In the genomic region with DNA sequence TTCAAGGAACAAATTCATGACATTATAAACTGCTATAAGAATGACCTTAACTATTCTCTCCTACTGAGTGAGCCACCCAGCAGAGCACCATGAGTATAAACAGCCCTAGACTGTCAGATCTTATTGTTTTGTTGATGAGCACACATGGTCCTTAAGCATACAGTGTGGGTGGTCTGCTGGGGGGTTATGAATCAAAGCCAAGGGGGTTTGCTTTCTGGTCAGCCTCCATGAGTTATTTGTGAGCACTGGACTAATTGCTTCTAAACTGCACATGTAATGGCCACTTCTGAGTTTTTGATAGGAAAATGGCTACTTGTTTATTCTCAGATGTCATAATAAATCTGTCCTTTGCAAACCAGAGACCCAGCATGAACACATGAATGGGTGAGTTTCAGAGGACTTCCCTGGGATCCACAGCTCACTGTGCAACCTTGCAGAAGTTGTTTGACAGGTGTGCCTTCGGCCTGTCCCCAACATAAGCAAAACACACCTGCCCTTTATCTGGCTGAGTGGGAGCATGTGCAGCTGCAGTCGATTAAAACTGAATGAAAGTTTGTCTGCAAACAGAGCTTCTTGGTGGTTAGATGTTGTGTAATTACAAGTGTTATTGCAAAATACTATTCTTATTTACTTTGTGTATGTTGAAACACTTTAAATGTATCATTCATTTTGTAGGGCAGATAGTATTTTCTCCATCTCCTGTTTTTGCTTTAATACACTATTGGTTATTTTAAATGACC, we compare ENCODE assay signal across 11 cellular contexts. TPM values are rescaled to one million over a fixed set of nuclear protein-coding genes. Genes with fewer than 3 reads are reported as not detected.
DNase-seq lines count a peak whose midpoint lies in the region; ATAC-seq, FAIRE-seq and TF ChIP-seq lines count a peak whose summit lies in the region.
"Had no signal": no experiment of that assay in that cellular context is flagged by ENCODE, and none has a peak within 500 bp of the region (broad histone marks: within the 10 kb centered on the region; RNA-seq: fewer than 3 reads in every experiment).

No MANE protein-coding gene starts in this region.

- no peaks in the 10 kb centered on the region for H3K36me3 Mint-ChIP-seq in activated CD4-positive, alpha-beta memory T cell treated with anti-CD3 and anti-CD28 coated beads for 36 hours

- H3K4me3 ChIP-seq in adipocyte (ENCODE audit: low read length) (no peak overlapping the region), mucosa of descending colon (no peak overlapping the region)
- H3K4me3 ChIP-seq: adrenal gland had no signal

- no peaks in the 10 kb centered on the region for H3K27me3 ChIP-seq in adipocyte (replicated peaks; ENCODE audit: control insufficient read depth, insufficient read depth, low read length)
- H3K27me3 ChIP-seq: adrenal gland had no signal

- no peaks in the 10 kb centered on the region for H3K4me1 Mint-ChIP-seq in activated CD4-positive, alpha-beta memory T cell treated with anti-CD3 and anti-CD28 coated beads for 36 hours (ENCODE audit: low read depth)

- H3K9ac ChIP-seq in adipocyte (ENCODE audit: low read length) = no peak overlapping the region

- H3K36me3 ChIP-seq in adipocyte (ENCODE audit: control insufficient read depth, insufficient read depth, low read length, severe bottlenecking) = no peaks in the 10 kb centered on the region
- H3K36me3 ChIP-seq in mucosa of descending colon (ENCODE audit: low read depth) = no peaks in the 10 kb centered on the region
- H3K36me3 ChIP-seq: adrenal gland had no signal

- H3K4me3 Mint-ChIP-seq in activated CD4-positive, alpha-beta memory T cell treated with anti-CD3 and anti-CD28 coated beads for 36 hours = no peak overlapping the region

- CTCF ChIA-PET in activated CD4-positive, alpha-beta memory T cell treated with anti-CD3 and anti-CD28 coated beads for 36 hours (lab: Charles Lee) = interaction anchor here (1.0 kb wide), 1 partner anchor 31 kb away, joined by 3 read pairs; no protein-coding TSS in a partner anchor

- H3K27ac Mint-ChIP-seq in activated CD4-positive, alpha-beta memory T cell treated with anti-CD3 and anti-CD28 coated beads for 36 hours = no peak overlapping the region

- peaks cover 24% of the 10 kb centered on the region for H3K4me1 ChIP-seq in adipocyte (ENCODE audit: control insufficient read depth, insufficient read depth, low read length)
- peaks cover under 1% of the 10 kb centered on the region for H3K4me1 ChIP-seq in mucosa of descending colon (ENCODE audit: low read depth)

- no peaks in the 10 kb centered on the region for H3K9me3 Mint-ChIP-seq in activated CD4-positive, alpha-beta memory T cell treated with anti-CD3 and anti-CD28 coated beads for 36 hours

- TF ChIP-seq CTCF in D721Med (IDR thresholded peaks at IDR 0.05; ENCODE audit: insufficient read depth, missing control alignments) = no peak
- no peak for TF ChIP-seq CTCF in mucosa of descending colon (IDR thresholded peaks at IDR 0.05)

- intact Hi-C loops in mucosa of descending colon (cut with DNase I, micrococcal nuclease) = no loop called here
- intact Hi-C loops in activated CD4-positive, alpha-beta memory T cell treated with anti-CD3 and anti-CD28 coated beads for 36 hours (cut with micrococcal nuclease) = no loop called here

- ATAC-seq in mucosa of descending colon = peak; percentile 34
- no peak for ATAC-seq in HG03432 (IDR thresholded peaks at IDR 0.05; ENCODE audit: unreplicated experiment)
- ATAC-seq in SK-N-SH treated with all-trans-retinoic acid at 6 μM for 48 hours = no peak
- no peak for ATAC-seq in HG03571 (IDR thresholded peaks at IDR 0.05; ENCODE audit: unreplicated experiment)

- FAIRE-seq in D721Med (lab: Jason Lieb, UNC) = peak; percentile 67

- POLR2A ChIA-PET in activated CD4-positive, alpha-beta memory T cell treated with anti-CD3 and anti-CD28 coated beads for 36 hours (lab: Charles Lee) = no interaction called here

- H3K9me3 ChIP-seq in adipocyte (ENCODE audit: control insufficient read depth, low read length) (no peaks in the 10 kb centered on the region), mucosa of descending colon (no peaks in the 10 kb centered on the region)
- H3K9me3 ChIP-seq: adrenal gland had no signal

- peaks cover 8% of the 10 kb centered on the region for H3K27me3 Mint-ChIP-seq in activated CD4-positive, alpha-beta memory T cell treated with anti-CD3 and anti-CD28 coated beads for 36 hours

- DNase-seq in D721Med (ENCODE audit: insufficient read length, low spot score) = no peak
- DNase-seq in NCI-H1105 (lab: John Stamatoyannopoulos, UW) = peak; percentile 76
- DNase-seq in adipocyte (ENCODE audit: low read depth) = peak; percentile 88
- DNase-seq in mucosa of descending colon = peak in 1 of 3 donors; percentile 31
- DNase-seq in activated CD4-positive, alpha-beta memory T cell treated with anti-CD3 and anti-CD28 coated beads for 36 hours = no peak
- DNase-seq: activated CD4-positive, alpha-beta T cell treated with anti-CD3 and anti-CD28 coated beads, Interleukin-2, amount 50 U/mL, for 1 hour; adrenal gland; stimulated activated CD4-positive, alpha-beta T cell treated with anti-CD3 and anti-CD28 coated beads, Interleukin-1b, Interleukin-23, amount 100 ng/mL, for 48 hours had no signal

TF ChIP-seq in SK-N-SH treated with all-trans-retinoic acid at 6 μM for 48 hours, 23 proteins besides CTCF, POLR2A, EP300 and RAD21:
- TF ChIP-seq, protein P1, sequence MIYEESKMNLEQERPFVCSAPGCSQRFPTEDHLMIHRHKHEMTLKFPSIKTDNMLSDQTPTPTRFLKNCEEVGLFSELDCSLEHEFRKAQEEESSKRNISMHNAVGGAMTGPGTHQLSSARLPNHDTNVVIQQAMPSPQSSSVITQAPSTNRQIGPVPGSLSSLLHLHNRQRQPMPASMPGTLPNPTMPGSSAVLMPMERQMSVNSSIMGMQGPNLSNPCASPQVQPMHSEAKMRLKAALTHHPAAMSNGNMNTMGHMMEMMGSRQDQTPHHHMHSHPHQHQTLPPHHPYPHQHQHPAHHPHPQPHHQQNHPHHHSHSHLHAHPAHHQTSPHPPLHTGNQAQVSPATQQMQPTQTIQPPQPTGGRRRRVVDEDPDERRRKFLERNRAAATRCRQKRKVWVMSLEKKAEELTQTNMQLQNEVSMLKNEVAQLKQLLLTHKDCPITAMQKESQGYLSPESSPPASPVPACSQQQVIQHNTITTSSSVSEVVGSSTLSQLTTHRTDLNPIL (CRISPR knock-in tag; IDR thresholded peaks at IDR 0.05; ENCODE audit: low read depth) = no peak
- no peak for TF ChIP-seq ZNF8 (CRISPR knock-in tag; IDR thresholded peaks at IDR 0.05)
- TF ChIP-seq ZC3H10 (CRISPR knock-in tag; IDR thresholded peaks at IDR 0.05) = no peak
- TF ChIP-seq ARNTL (CRISPR knock-in tag; IDR thresholded peaks at IDR 0.05; ENCODE audit: borderline replicate concordance, low read depth) = no peak
- no peak for TF ChIP-seq ZFP3 (CRISPR knock-in tag; IDR thresholded peaks at IDR 0.05)
- TF ChIP-seq, protein P2, sequence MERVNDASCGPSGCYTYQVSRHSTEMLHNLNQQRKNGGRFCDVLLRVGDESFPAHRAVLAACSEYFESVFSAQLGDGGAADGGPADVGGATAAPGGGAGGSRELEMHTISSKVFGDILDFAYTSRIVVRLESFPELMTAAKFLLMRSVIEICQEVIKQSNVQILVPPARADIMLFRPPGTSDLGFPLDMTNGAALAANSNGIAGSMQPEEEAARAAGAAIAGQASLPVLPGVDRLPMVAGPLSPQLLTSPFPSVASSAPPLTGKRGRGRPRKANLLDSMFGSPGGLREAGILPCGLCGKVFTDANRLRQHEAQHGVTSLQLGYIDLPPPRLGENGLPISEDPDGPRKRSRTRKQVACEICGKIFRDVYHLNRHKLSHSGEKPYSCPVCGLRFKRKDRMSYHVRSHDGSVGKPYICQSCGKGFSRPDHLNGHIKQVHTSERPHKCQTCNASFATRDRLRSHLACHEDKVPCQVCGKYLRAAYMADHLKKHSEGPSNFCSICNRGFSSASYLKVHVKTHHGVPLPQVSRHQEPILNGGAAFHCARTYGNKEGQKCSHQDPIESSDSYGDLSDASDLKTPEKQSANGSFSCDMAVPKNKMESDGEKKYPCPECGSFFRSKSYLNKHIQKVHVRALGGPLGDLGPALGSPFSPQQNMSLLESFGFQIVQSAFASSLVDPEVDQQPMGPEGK (CRISPR knock-in tag; IDR thresholded peaks at IDR 0.05; ENCODE audit: borderline replicate concordance) = no peak
- TF ChIP-seq BACH2 (CRISPR knock-in tag; IDR thresholded peaks at IDR 0.05; ENCODE audit: borderline replicate concordance) = no peak
- TF ChIP-seq CSRNP3 (CRISPR knock-in tag; IDR thresholded peaks at IDR 0.05) = no peak
- no peak for TF ChIP-seq ZNF565 (CRISPR knock-in tag; conservative IDR thresholded peaks at IDR 0.05; ENCODE audit: low read depth)
- TF ChIP-seq TCF4 (CRISPR knock-in tag; IDR thresholded peaks at IDR 0.05; ENCODE audit: borderline replicate concordance) = no peak
- no peak for TF ChIP-seq TOX (CRISPR knock-in tag; IDR thresholded peaks at IDR 0.05; ENCODE audit: borderline replicate concordance)
- no peak for TF ChIP-seq ISL1 (CRISPR knock-in tag; IDR thresholded peaks at IDR 0.05)
- no peak for TF ChIP-seq ZNF70 (CRISPR knock-in tag; IDR thresholded peaks at IDR 0.05)
- TF ChIP-seq ESRRG (CRISPR knock-in tag; IDR thresholded peaks at IDR 0.05) = no peak
- no peak for TF ChIP-seq ZFP30 (CRISPR knock-in tag; IDR thresholded peaks at IDR 0.05)
- TF ChIP-seq CSDC2 (CRISPR knock-in tag; IDR thresholded peaks at IDR 0.05) = no peak

RNA-seq across cellular contexts. Expression of gene MAMDC2, which starts 35.9 kb away (rescaled TPM):
- total RNA-seq in mucosa of descending colon = 10 to 100 TPM in 1 of 3 donors, 1 to 10 TPM in 2; 3.5 to 70.6 (median 6.9) TPM
- total RNA-seq in activated CD4-positive, alpha-beta memory T cell treated with anti-CD3 and anti-CD28 coated beads for 36 hours = not detected

Comparison
In these comparisons a context has a peak if more than half of its experiments do, and no peak if none do; other contexts are left out.
1. DNase-seq: peak in NCI-H1105 (single experiment) and adipocyte (single experiment); none in D721Med (single experiment) and activated CD4-positive, alpha-beta memory T cell treated with anti-CD3 and anti-CD28 coated beads for 36 hours (single experiment).
2. RNA of gene MAMDC2, which starts 35.9 kb away (total RNA-seq): 3.5 to 70.6 TPM in mucosa of descending colon; not detected in activated CD4-positive, alpha-beta memory T cell treated with anti-CD3 and anti-CD28 coated beads for 36 hours; every median in the first group is over 4 times any median in the second.